Comparison of ENCODE assay signal across 21 cellular contexts in the genomic region with DNA sequence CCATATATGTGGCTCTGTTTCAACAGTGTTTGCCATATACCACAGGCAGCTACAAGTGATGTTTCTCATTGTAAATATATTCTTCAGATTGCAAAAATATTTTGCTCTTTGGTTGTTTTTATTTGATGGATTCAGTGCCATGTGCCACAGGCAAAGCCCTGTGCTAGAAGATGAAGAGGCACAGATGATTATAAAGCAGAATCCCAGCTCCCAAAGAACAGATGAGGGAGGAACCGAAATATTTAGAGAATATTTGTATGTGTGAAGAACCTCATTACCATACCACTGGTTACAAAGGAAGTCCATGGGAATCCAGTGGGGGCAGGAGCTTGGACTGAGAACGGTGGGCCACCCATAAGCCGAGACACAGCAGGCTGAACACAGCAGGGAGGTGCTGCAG.
DNase-seq lines count a peak whose midpoint lies in the region; ATAC-seq, FAIRE-seq and TF ChIP-seq lines count a peak whose summit lies in the region.
"Had no signal": no experiment of that assay in that cellular context is flagged by ENCODE, and none has a peak within 500 bp of the region (broad histone marks: within the 10 kb centered on the region; RNA-seq: fewer than 3 reads in every experiment).

No MANE protein-coding gene starts in this region.

- H3K4me2 ChIP-seq in HepG2 (ENCODE audit: low read depth, low read length): no peak overlapping the region
- H3K4me2 ChIP-seq in IMR-90 (ENCODE audit: low read depth, low read length): no peak overlapping the region
- H3K4me2 ChIP-seq in H1 (ENCODE audit: insufficient read depth in 1 of 2, low read depth in 2 of 2, low read length in 2 of 2): no peak overlapping the region
- no peak overlapping the region for H3K4me2 ChIP-seq in neuronal stem cell (ENCODE audit: insufficient read depth, low read length, poor library complexity, severe bottlenecking)

- no peak for TF ChIP-seq POLR2A in HepG2 (IDR thresholded peaks at IDR 0.05; ENCODE audit: insufficient read depth in 1 of 2, low read depth in 2 of 2, low read length in 2 of 2)
- no peak for TF ChIP-seq POLR2A in right lobe of liver (IDR thresholded peaks at IDR 0.05)
- TF ChIP-seq POLR2A in IMR-90 (IDR thresholded peaks at IDR 0.05; ENCODE audit: low read depth, low read length): no peak
- no peak for TF ChIP-seq POLR2A in H1 (IDR thresholded peaks at IDR 0.05; ENCODE audit: control extremely low read depth in 1 of 2, low read depth in 2 of 2, low read length in 2 of 2)

- no peak for FAIRE-seq in HepG2 (lab: Jason Lieb, UNC)
- no peak for FAIRE-seq in H1 (lab: Jason Lieb, UNC)
- FAIRE-seq: G401.6, GM12892, GM19239, H54 had no signal

- BruUV-seq in HepG2 (replicated peaks; lab: Mats Ljungman, UMichigan) (no TSS peak), IMR-90 (replicated peaks; lab: Mats Ljungman, UMichigan) (no TSS peak), MCF 10A (replicated peaks; lab: Mats Ljungman, UMichigan) (no TSS peak)

- H3K9ac ChIP-seq in HepG2 (ENCODE audit: insufficient read depth, low read depth, low read length) (no peak overlapping the region), IMR-90 (ENCODE audit: low read depth, low read length) (no peak overlapping the region), H1 (replicated peaks in 1 of 4; ENCODE audit: extremely low read depth in 1 of 4, low read depth in 3 of 4, low read length in 3 of 4) (no peak overlapping the region), neuronal stem cell (ENCODE audit: low read depth, low read length, poor library complexity) (no peak overlapping the region)
- H3K9ac ChIP-seq: GM23248 had no signal

- no peaks in the 10 kb centered on the region for H3K27me3 ChIP-seq in HepG2 (ENCODE audit: control insufficient read depth in 1 of 2, insufficient read depth in 2 of 2, low read length in 2 of 2)
- no peaks in the 10 kb centered on the region for H3K27me3 ChIP-seq in right lobe of liver
- no peaks in the 10 kb centered on the region for H3K27me3 ChIP-seq in IMR-90 (ENCODE audit: control insufficient read depth, insufficient read depth, low read length)
- no peaks in the 10 kb centered on the region for H3K27me3 ChIP-seq in H1 (replicated peaks in 1 of 4; ENCODE audit: control insufficient read depth in 3 of 4, extremely low read depth in 1 of 4, insufficient read depth in 3 of 4, low read length in 3 of 4)
- no peaks in the 10 kb centered on the region for H3K27me3 ChIP-seq in neuronal stem cell (ENCODE audit: control insufficient read depth in 3 of 3, insufficient read depth in 3 of 3, low read depth in 1 of 3, low read length in 3 of 3)
- no peaks in the 10 kb centered on the region for H3K27me3 ChIP-seq in SJCRH30

- peaks cover under 1% of the 10 kb centered on the region; the same call in 1 of the 2 replicates for H3K9me3 ChIP-seq in HepG2 (ENCODE audit: low read length)
- H3K9me3 ChIP-seq in right lobe of liver: no peaks in the 10 kb centered on the region
- H3K9me3 ChIP-seq in IMR-90 (ENCODE audit: control insufficient read depth, insufficient read depth, low read length): peaks cover 2% of the 10 kb centered on the region; the same call in 1 of the 2 replicates
- H3K9me3 ChIP-seq in H1 (ENCODE audit: insufficient read depth in 2 of 2, low read depth in 1 of 2, low read length in 1 of 2): peaks cover 0 to 4% of the 10 kb centered on the region in 2 experiments; a peak in 1 of 4 replicates
- peaks cover 0 to 7% of the 10 kb centered on the region in 2 donors for H3K9me3 ChIP-seq in neuronal stem cell (replicated peaks in 1 of 2; ENCODE audit: control insufficient read depth in 2 of 2, insufficient read depth in 1 of 2, low read depth in 1 of 2, low read length in 2 of 2)
- H3K9me3 ChIP-seq in SJCRH30 (replicated peaks): no peaks in the 10 kb centered on the region
- H3K9me3 ChIP-seq: HAP-1 had no signal

- H2BK120ac ChIP-seq in IMR-90 (ENCODE audit: low read depth, low read length) (peak overlapping the region; percentile 13), H1 (replicated peaks; ENCODE audit: low read depth, low read length) (peak overlapping the region; percentile 75), neuronal stem cell (ENCODE audit: low read depth, low read length) (no peak overlapping the region)

- H2AK5ac ChIP-seq in IMR-90 (ENCODE audit: low read depth, low read length) (peak overlapping the region; percentile 83), H1 (ENCODE audit: low read depth, low read length) (no peak overlapping the region), neuronal stem cell (ENCODE audit: low read depth, low read length) (no peak overlapping the region)

- TF ChIP-seq RAD21 in HepG2 (CRISPR knock-in tag; IDR thresholded peaks at IDR 0.05) (no peak), IMR-90 (IDR thresholded peaks at IDR 0.05; ENCODE audit: low read length) (no peak), H1 (IDR thresholded peaks at IDR 0.05 in 1 of 2, conservative IDR thresholded peaks at IDR 0.05 in 1 of 2; ENCODE audit: low read depth in 2 of 2, low read length in 2 of 2) (no peak)

- in situ Hi-C loops in HepG2 (cut with HindIII; ENCODE audit: extremely low pct_ligation_motif_present, low pct_unique_long_range_greater_than_20kb) (no loop called here), IMR-90 (cut with MboI; ENCODE audit: low sequenced_read_pairs) (no loop called here)

- TF ChIP-seq EP300 in HepG2 (IDR thresholded peaks at IDR 0.05; ENCODE audit: low read depth in 2 of 2, low read length in 2 of 2) (no peak), HepG2 (CRISPR knock-in tag; IDR thresholded peaks at IDR 0.05; ENCODE audit: borderline replicate concordance) (no peak), H1 (IDR thresholded peaks at IDR 0.05; ENCODE audit: borderline replicate concordance in 1 of 2, low read depth in 2 of 2, low read length in 2 of 2) (no peak)

- H2BK15ac ChIP-seq in IMR-90 (ENCODE audit: low read depth, low read length) (peak overlapping the region; percentile 28; the same call in 2 of the 3 replicates), H1 (ENCODE audit: low read length) (0 out of 2 replicates have a peak overlapping the region, but pooled peaks have one; percentile 14), neuronal stem cell (ENCODE audit: low read length) (no peak overlapping the region)

- H3K27ac Mint-ChIP-seq in MCF 10A (ENCODE audit: low read depth, unreplicated experiment): no peak overlapping the region
- H3K27ac Mint-ChIP-seq: CD4-positive, alpha-beta memory T cell; HFFc6 had no signal

- 93% methylated on average over 3 of the region's 3 CpGs for WGBS in HepG2 (ENCODE audit: low lambda C conversion rate)
- WGBS in right lobe of liver (ENCODE audit: insufficient coverage, low coverage, low lambda C conversion rate, missing lambda C conversion rate): 76% methylated on average over 1 of the region's 3 CpGs
- no CpG with 5 or more reads among the region's 3 CpGs for WGBS in IMR-90 (ENCODE audit: extremely low coverage in 2 of 2, insufficient read length in 1 of 2), 2 experiments
- WGBS in H1 (ENCODE audit: extremely low coverage in 1 of 2, insufficient coverage in 1 of 2, insufficient read length in 1 of 2, insufficient replicate concordance in 2 of 2, low coverage in 1 of 2, low lambda C conversion rate in 2 of 2, missing lambda C conversion rate in 1 of 2), 2 experiments: 78% methylated on average over 3 of the region's 3 CpGs; no CpG with 5 or more reads in 1 of the 2 experiments
- WGBS in neuronal stem cell (ENCODE audit: extremely low coverage in 2 of 2, insufficient read length in 2 of 2, insufficient replicate concordance in 1 of 2), 2 donors: no CpG with 5 or more reads among the region's 3 CpGs

- H2BK12ac ChIP-seq in H1 (ENCODE audit: low read depth, low read length): peak overlapping the region; percentile 71; the same call in 1 of the 2 replicates
- no peak overlapping the region for H2BK12ac ChIP-seq in neuronal stem cell (ENCODE audit: low read length)

- dilution Hi-C loops in IMR-90 (cut with HindIII; ENCODE audit: low sequenced_read_pairs, unreplicated experiment): no loop called here

- no peaks in the 10 kb centered on the region for H3K27me3 Mint-ChIP-seq in MCF 10A (ENCODE audit: insufficient read depth, unreplicated experiment)

- no peak overlapping the region for H3K23ac ChIP-seq in IMR-90 (ENCODE audit: low read depth, low read length)
- no peak overlapping the region for H3K23ac ChIP-seq in H1 (ENCODE audit: insufficient read length)
- H3K23ac ChIP-seq in neuronal stem cell (ENCODE audit: low read depth, low read length, poor library complexity): no peak overlapping the region

- DNase-seq in HepG2 (ENCODE audit: low spot score) (no peak), right lobe of liver (no peak), IMR-90 (no peak), H1 (ENCODE audit: low read depth in 1 of 2, low spot score in 2 of 2) (no peak), neuronal stem cell (ENCODE audit: low spot score) (no peak), MCF 10A (ENCODE audit: unreplicated experiment) (no peak), SJCRH30 (no peak)
- DNase-seq: 8988T; C1 segment of cervical spinal cord; CD4-positive, alpha-beta memory T cell; COR-L47; DMS153; DND-41; GM23248; HFFc6 had no signal

- H2BK5ac ChIP-seq in IMR-90 (ENCODE audit: low read depth, low read length, poor library complexity, severe bottlenecking): no peak overlapping the region
- no peak overlapping the region for H2BK5ac ChIP-seq in H1 (ENCODE audit: low read depth, low read length)
- no peak overlapping the region for H2BK5ac ChIP-seq in neuronal stem cell (ENCODE audit: low read length)

- H3K4ac ChIP-seq in IMR-90 (ENCODE audit: low read depth, low read length) (0 out of 2 replicates have a peak overlapping the region, but pooled peaks have one; percentile 33), H1 (replicated peaks; ENCODE audit: insufficient read length, low read depth, low read length) (peak overlapping the region; percentile 98), neuronal stem cell (ENCODE audit: low read length) (no peak overlapping the region)

- H3K18ac ChIP-seq in IMR-90 (ENCODE audit: low read depth, low read length): no peak overlapping the region
- H3K18ac ChIP-seq in H1 (ENCODE audit: extremely low read depth, low read length): peak overlapping the region; percentile 84
- peak overlapping the region; percentile 11 for H3K18ac ChIP-seq in neuronal stem cell (ENCODE audit: low read length)

- no peaks in the 10 kb centered on the region for H3K36me3 Mint-ChIP-seq in MCF 10A (ENCODE audit: insufficient read depth, unreplicated experiment)
- H3K36me3 Mint-ChIP-seq: CD4-positive, alpha-beta memory T cell had no signal

- no peak overlapping the region; a peak in 1 of 4 replicates for H4K8ac ChIP-seq in IMR-90 (ENCODE audit: low read depth in 2 of 2, low read length in 2 of 2)
- H4K8ac ChIP-seq in H1 (ENCODE audit: extremely low read depth, insufficient read depth, low read length): no peak overlapping the region
- H4K8ac ChIP-seq in neuronal stem cell (ENCODE audit: low read depth, low read length): no peak overlapping the region

- CTCF ChIA-PET in HepG2 (lab: Yijun Ruan, JAX; ENCODE audit: low intra/inter-chr PET ratio, low total read pairs): no interaction called here
- CTCF ChIA-PET in IMR-90 (lab: Yijun Ruan, JAX): no interaction called here
- CTCF ChIA-PET in H1 (lab: Charles Lee; ENCODE audit: partially characterized antibody): no interaction called here
- CTCF ChIA-PET in MCF 10A (lab: Yijun Ruan, JAX): interaction anchor here (0.6 kb wide), 1 partner anchor 224 kb away, joined by 3 read pairs; no protein-coding TSS in a partner anchor

- H4K20me1 ChIP-seq in HepG2 (ENCODE audit: insufficient read depth, low read length) (no peaks in the 10 kb centered on the region), IMR-90 (ENCODE audit: insufficient read depth, low read length) (no peaks in the 10 kb centered on the region), H1 (replicated peaks in 1 of 2; ENCODE audit: control insufficient read depth in 1 of 2, insufficient read depth in 2 of 2, low read length in 2 of 2) (no peaks in the 10 kb centered on the region)

- intact Hi-C loops in HepG2 (cut with micrococcal nuclease; ENCODE audit: unreplicated experiment) (no loop called here), right lobe of liver (cut with DNase I) (no loop called here), IMR-90 (cut with micrococcal nuclease) (no loop called here), MCF 10A (cut with micrococcal nuclease) (no loop called here)

- H3K4me1 ChIP-seq in HepG2 (ENCODE audit: insufficient read depth, low read length) (peaks cover 82% of the 10 kb centered on the region), right lobe of liver (peaks cover 0 to 29% (median 13%) of the 10 kb centered on the region in 4 donors), IMR-90 (ENCODE audit: control insufficient read depth, insufficient read depth, low read length) (peaks cover 13% of the 10 kb centered on the region), H1 (replicated peaks in 1 of 4; ENCODE audit: control insufficient read depth in 3 of 4, insufficient read depth in 4 of 4, low read length in 3 of 4) (peaks cover 0 to 10% (median 4%) of the 10 kb centered on the region in 4 experiments; a peak in 4 of 7 replicates), neuronal stem cell (ENCODE audit: control insufficient read depth in 2 of 2, insufficient read depth in 1 of 2, low read depth in 1 of 2, low read length in 2 of 2) (peaks cover 0 to 3% of the 10 kb centered on the region in 2 donors), SJCRH30 (no peaks in the 10 kb centered on the region)
- H3K4me1 ChIP-seq: HAP-1 had no signal

- no peak overlapping the region for H4K5ac ChIP-seq in IMR-90 (ENCODE audit: low read depth, low read length)
- H4K5ac ChIP-seq in H1 (ENCODE audit: insufficient read length, low read depth, low read length): no peak overlapping the region

- H3K56ac ChIP-seq in IMR-90 (ENCODE audit: extremely low read depth, insufficient read depth, low read length): no peak overlapping the region
- H3K56ac ChIP-seq in H1 (replicated peaks; ENCODE audit: insufficient read length, low read depth, low read length): no peak overlapping the region

- no peaks in the 10 kb centered on the region; a peak in 1 of 4 replicates for H3K79me1 ChIP-seq in IMR-90 (ENCODE audit: low read depth in 1 of 2, low read length in 2 of 2)
- no peaks in the 10 kb centered on the region for H3K79me1 ChIP-seq in H1 (ENCODE audit: low read depth, low read length)
- H3K79me1 ChIP-seq in neuronal stem cell (ENCODE audit: low read depth, low read length): no peaks in the 10 kb centered on the region

- peaks cover 9% of the 10 kb centered on the region for H3K4me1 Mint-ChIP-seq in MCF 10A (ENCODE audit: insufficient read depth, unreplicated experiment)
- H3K4me1 Mint-ChIP-seq: CD4-positive, alpha-beta memory T cell had no signal

- no peak overlapping the region for H2AK9ac ChIP-seq in IMR-90 (replicated peaks; ENCODE audit: low read depth, low read length, poor library complexity)

- no peak for TF ChIP-seq CTCF in HepG2 (CRISPR knock-in tag; IDR thresholded peaks at IDR 0.05)
- TF ChIP-seq CTCF in right lobe of liver (IDR thresholded peaks at IDR 0.05): no peak
- TF ChIP-seq CTCF in IMR-90 (conservative IDR thresholded peaks at IDR 0.05; ENCODE audit: low read depth, low read length): no peak
- TF ChIP-seq CTCF in H1 (IDR thresholded peaks at IDR 0.05; ENCODE audit: control extremely low read depth in 1 of 3, insufficient read depth in 1 of 3, low read depth in 1 of 3, low read length in 3 of 3): no peak
- TF ChIP-seq CTCF in MCF 10A (IDR thresholded peaks at IDR 0.05; ENCODE audit: unreplicated experiment): no peak

- H3K4me3 Mint-ChIP-seq in MCF 10A (ENCODE audit: unreplicated experiment): no peak overlapping the region
- H3K4me3 Mint-ChIP-seq: CD4-positive, alpha-beta memory T cell; HFFc6 had no signal

- no peaks in the 10 kb centered on the region for H3K9me3 Mint-ChIP-seq in MCF 10A (ENCODE audit: unreplicated experiment)

- H3K36me3 ChIP-seq in HepG2 (replicated peaks in 1 of 2; ENCODE audit: control insufficient read depth in 1 of 2, insufficient read depth in 2 of 2, low read length in 2 of 2) (no peaks in the 10 kb centered on the region), right lobe of liver (no peaks in the 10 kb centered on the region), IMR-90 (ENCODE audit: control insufficient read depth, insufficient read depth, low read length) (no peaks in the 10 kb centered on the region), H1 (ENCODE audit: control insufficient read depth in 2 of 4, insufficient read depth in 4 of 4, low read length in 3 of 4) (no peaks in the 10 kb centered on the region), neuronal stem cell (replicated peaks in 1 of 2; ENCODE audit: control insufficient read depth in 2 of 2, insufficient read depth in 2 of 2, low read length in 2 of 2) (no peaks in the 10 kb centered on the region), SJCRH30 (no peaks in the 10 kb centered on the region)
- H3K36me3 ChIP-seq: HAP-1 had no signal

- H3K4me3 ChIP-seq in HepG2 (replicated peaks in 1 of 3; ENCODE audit: insufficient read depth in 1 of 3, low read depth in 2 of 3, low read length in 3 of 3) (no peak overlapping the region), right lobe of liver (no peak overlapping the region), IMR-90 (ENCODE audit: insufficient read depth, low read depth, low read length) (no peak overlapping the region), H1 (ENCODE audit: extremely low read depth in 1 of 4, insufficient read depth in 2 of 4, low read depth in 3 of 4, low read length in 4 of 4) (no peak overlapping the region), neuronal stem cell (ENCODE audit: low read length in 2 of 2) (no peak overlapping the region), SJCRH30 (no peak overlapping the region)
- H3K4me3 ChIP-seq: GM23248, HAP-1 had no signal

- POLR2A ChIA-PET in HepG2 (lab: Yijun Ruan, JAX): no interaction called here
- POLR2A ChIA-PET in IMR-90 (lab: Charles Lee; ENCODE audit: unreplicated experiment): no interaction called here
- POLR2A ChIA-PET in H1 (lab: Charles Lee; ENCODE audit: partially characterized antibody): interaction anchor here (0.7 to 1.2 kb wide), 2 partner anchors 12 to 1382 kb away, joined by 3 to 4 read pairs; no protein-coding TSS in a partner anchor
- POLR2A ChIA-PET in MCF 10A (lab: Yijun Ruan, JAX): interaction anchor here (1.4 kb wide), 1 partner anchor 10 kb away, joined by 3 read pairs; no protein-coding TSS in a partner anchor

- peaks cover 6% of the 10 kb centered on the region; the same call in 1 of the 2 replicates for H3K23me2 ChIP-seq in H1 (ENCODE audit: low read depth, low read length)

- H2BK20ac ChIP-seq in IMR-90 (ENCODE audit: low read depth, low read length) (peak overlapping the region; percentile 38; the same call in 1 of the 2 replicates), H1 (ENCODE audit: low read length) (peak overlapping the region; percentile 97)

- ATAC-seq in HepG2 (no peak), right lobe of liver (no peak), IMR-90 (ENCODE audit: low read depth) (no peak), GM19035 (IDR thresholded peaks at IDR 0.05; ENCODE audit: unreplicated experiment) (no peak)

- H3K9me1 ChIP-seq in IMR-90 (ENCODE audit: insufficient read depth, low read length): peaks cover 21% of the 10 kb centered on the region

- H2AFZ ChIP-seq in HepG2 (ENCODE audit: low read length): no peak overlapping the region
- no peak overlapping the region for H2AFZ ChIP-seq in IMR-90 (replicated peaks; ENCODE audit: low read length, poor library complexity)
- no peak overlapping the region for H2AFZ ChIP-seq in H1 (ENCODE audit: low read length)
- no peak overlapping the region for H2AFZ ChIP-seq in neuronal stem cell (ENCODE audit: low read length)
- H2AFZ ChIP-seq: GM23248 had no signal

- H3K79me2 ChIP-seq in HepG2 (ENCODE audit: insufficient read depth, low read length): no peaks in the 10 kb centered on the region
- H3K79me2 ChIP-seq in H1 (ENCODE audit: control insufficient read depth in 1 of 2, insufficient read depth in 2 of 2, low read length in 2 of 2): no peaks in the 10 kb centered on the region

- H4K91ac ChIP-seq in IMR-90 (ENCODE audit: insufficient read depth, low read depth, low read length) (peak overlapping the region; percentile 36; the same call in 1 of the 2 replicates), H1 (replicated peaks; ENCODE audit: insufficient read length, low read length) (peak overlapping the region; percentile 78), neuronal stem cell (ENCODE audit: low read depth, low read length, poor library complexity) (no peak overlapping the region)

- H3K14ac ChIP-seq in IMR-90 (replicated peaks; ENCODE audit: low read depth, low read length) (peak overlapping the region; percentile 35; the same call in 1 of the 2 replicates), H1 (ENCODE audit: insufficient read length) (no peak overlapping the region), neuronal stem cell (ENCODE audit: low read length) (no peak overlapping the region)

- H3K27ac ChIP-seq in HepG2 (ENCODE audit: extremely low read length, insufficient read depth, low read length) (no peak overlapping the region), right lobe of liver (no peak overlapping the region), IMR-90 (ENCODE audit: insufficient read depth, low read length) (no peak overlapping the region), H1 (ENCODE audit: low read depth, low read length) (no peak overlapping the region), neuronal stem cell (replicated peaks; ENCODE audit: low read length) (no peak overlapping the region), SJCRH30 (no peak overlapping the region)
- H3K27ac ChIP-seq: GM23248 had no signal

Comparison
In these comparisons a context has a peak if more than half of its experiments do, and no peak if none do; other contexts are left out.
1. POLR2A ChIA-PET loops: an anchor here in H1 (0.7 to 1.2 kb wide) and MCF 10A (1.4 kb wide); none called in HepG2 and IMR-90.